9 cellular contexts compared by ENCODE assay signal in the genomic region with DNA sequence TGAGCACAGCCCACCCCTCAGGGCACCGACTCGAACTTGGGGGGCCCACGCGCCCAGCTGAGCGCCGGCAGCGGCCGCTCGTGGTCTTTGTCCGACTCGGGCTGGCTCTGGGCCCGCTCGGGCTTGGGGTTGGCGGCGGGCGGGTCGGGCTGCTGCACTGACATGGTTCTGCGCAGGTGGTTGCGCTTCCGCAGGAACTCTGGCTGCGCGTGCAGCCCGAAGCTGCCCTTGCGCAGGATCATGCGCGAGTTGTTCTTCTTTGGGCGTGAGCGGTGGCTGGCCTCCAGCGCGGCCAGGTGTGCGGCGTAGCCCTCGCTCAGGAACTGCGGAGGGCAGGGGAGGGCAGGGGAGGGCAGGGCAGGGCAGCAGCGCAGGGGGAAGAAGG. TPM values are rescaled to one million over a fixed set of nuclear protein-coding genes. Genes with fewer than 3 reads are reported as not detected.
DNase-seq lines count a peak whose midpoint lies in the region; ATAC-seq and TF ChIP-seq lines count a peak whose summit lies in the region.
"Had no signal": no experiment of that assay in that cellular context is flagged by ENCODE, and none has a peak within 500 bp of the region (broad histone marks: within the 10 kb centered on the region; RNA-seq: fewer than 3 reads in every experiment).

No MANE protein-coding gene starts in this region.

- no peak for TF ChIP-seq POLR2A in ovary (IDR thresholded peaks at IDR 0.05)

- peak; percentile 49 for ATAC-seq in WTC11
- ATAC-seq in HG02642 (IDR thresholded peaks at IDR 0.05; ENCODE audit: poor library complexity, unreplicated experiment): no peak
- ATAC-seq in HG03196 (IDR thresholded peaks at IDR 0.05; ENCODE audit: unreplicated experiment): no peak

- H3K4me3 ChIP-seq in GM12864 (ENCODE audit: low read depth, low read length) (peak overlapping the region; percentile 34), epithelial cell of esophagus (ENCODE audit: low read length) (no peak overlapping the region), ovary (no peak overlapping the region)
- H3K4me3 ChIP-seq: right lobe of liver had no signal

- DNase-seq in GM12864 (ENCODE audit: low read depth): no peak
- peak; percentile 62 for DNase-seq in WTC11 (ENCODE audit: low spot score)
- peak; percentile 30 for DNase-seq in epithelial cell of esophagus (ENCODE audit: low read depth)
- DNase-seq in ovary: peak in 4 of 5 donors; percentile 39 to 71 (median 58)
- DNase-seq in SHP77 (lab: John Stamatoyannopoulos, UW): no peak
- DNase-seq in NCI-H82 treated with DMSO at 0.1 percent for 48 hours (lab: John Stamatoyannopoulos, UW; ENCODE audit: unreplicated experiment): no peak
- DNase-seq: right lobe of liver had no signal

- no peaks in the 10 kb centered on the region for H3K9me3 Mint-ChIP-seq in WTC11

- H3K9me3 ChIP-seq in ovary: no peaks in the 10 kb centered on the region
- H3K9me3 ChIP-seq: right lobe of liver had no signal

- peaks cover 4% of the 10 kb centered on the region for H3K36me3 Mint-ChIP-seq in WTC11

- POLR2A ChIA-PET in WTC11 (lab: Charles Lee): interaction anchor here (3.7 kb wide), 1 partner anchor 11 kb away, joined by 24 read pairs; the partner anchor contains the start of gene PIMREG

- H3K27ac ChIP-seq in ovary: peak overlapping the region; percentile 21 to 59
- H3K27ac ChIP-seq: right lobe of liver had no signal

- CTCF ChIA-PET in WTC11 (lab: Charles Lee): interaction anchor here (1.0 to 1.5 kb wide), 3 partner anchors 11 to 40 kb away, joined by 3 to 8 read pairs (median 4); partner anchors contain the start of gene PIMREG

- H3K27me3 ChIP-seq in ovary: no peaks in the 10 kb centered on the region
- H3K27me3 ChIP-seq: right lobe of liver had no signal

- TF ChIP-seq CTCF in GM12864 (IDR thresholded peaks at IDR 0.05; ENCODE audit: low read depth, low read length, missing control alignments) (no peak), WTC11 (IDR thresholded peaks at IDR 0.05) (no peak), epithelial cell of esophagus (IDR thresholded peaks at IDR 0.05; ENCODE audit: insufficient read depth, low read depth, low read length, missing control alignments) (no peak), ovary (IDR thresholded peaks at IDR 0.05) (no peak)

- WGBS in ovary, 3 donors: 19 to 37% (median 33%) methylated on average over 4 to 35 of the region's 35 CpGs

- TF ChIP-seq EP300 in ovary (IDR thresholded peaks at IDR 0.05): no peak

- H3K36me3 ChIP-seq in ovary: no peaks in the 10 kb centered on the region
- H3K36me3 ChIP-seq: right lobe of liver had no signal

- no peak overlapping the region for H3K27ac Mint-ChIP-seq in WTC11

- intact Hi-C loops in ovary (cut with DNase I): no loop called here

- H3K4me1 ChIP-seq in ovary (ENCODE audit: insufficient read depth): peaks cover 2% of the 10 kb centered on the region
- H3K4me1 ChIP-seq: right lobe of liver had no signal

- H3K27me3 Mint-ChIP-seq in WTC11 (ENCODE audit: low read depth): no peaks in the 10 kb centered on the region; the same call in 1 of the 2 replicates

- H3K4me3 Mint-ChIP-seq in WTC11: peak overlapping the region; percentile 63

- peaks cover 43% of the 10 kb centered on the region for H3K4me1 Mint-ChIP-seq in WTC11

TF ChIP-seq in WTC11, 78 proteins besides CTCF, POLR2A, EP300 and RAD21:
- TF ChIP-seq ZNF281 (CRISPR knock-in tag; IDR thresholded peaks at IDR 0.05) (no peak), FOXP4 (CRISPR knock-in tag; IDR thresholded peaks at IDR 0.05) (no peak), ETV6 (CRISPR knock-in tag; IDR thresholded peaks at IDR 0.05) (0 out of 2 replicates have a peak, but pooled peaks have one; percentile 12), FOXK1 (CRISPR knock-in tag; IDR thresholded peaks at IDR 0.05) (0 out of 2 replicates have a peak, but pooled peaks have one; percentile 26), TEAD4 (CRISPR knock-in tag; IDR thresholded peaks at IDR 0.05) (no peak), PREB (CRISPR knock-in tag; IDR thresholded peaks at IDR 0.05; ENCODE audit: borderline replicate concordance) (no peak), OVOL2 (CRISPR knock-in tag; IDR thresholded peaks at IDR 0.05; ENCODE audit: borderline replicate concordance) (no peak)

RNA-seq across cellular contexts. Expression of gene PIMREG, which starts 11.1 kb away (rescaled TPM):
- total RNA-seq in WTC11 (2021) (92.2 to 102 TPM (median 99.3 TPM) in 3 replicates), ovary (1 to 10 TPM in 1 of 7 donors, under 1 TPM in 5, not detected in 1; 0.20 to 4.7 (median 0.73) TPM)
- polyA plus RNA-seq in ovary: under 1 TPM; 0.58 to 0.78 TPM

RNA-seq across cellular contexts. Expression of gene AIPL1, which starts 20.4 kb away (rescaled TPM):
- total RNA-seq in WTC11 (2021) (0.32 to 0.71 TPM (median 0.46 TPM) in 3 replicates), ovary (not detected)
- polyA plus RNA-seq in ovary: not detected
- total RNA-seq: right lobe of liver had no signal

Comparison
In these comparisons a context has a peak if more than half of its experiments do, and no peak if none do; other contexts are left out.
1. DNase-seq: peak in WTC11 (single experiment), epithelial cell of esophagus (single experiment) and ovary (4 of 5); none in GM12864 (single experiment), SHP77 (0 of 2) and NCI-H82 treated with DMSO at 0.1 percent for 48 hours (single experiment).
2. RNA of gene PIMREG, which starts 11.1 kb away (total RNA-seq): 92.2 to 102 TPM in WTC11; 0.20 to 4.7 TPM in ovary; every median in the first group is over 10 times any median in the second.